28 cellular contexts compared by ENCODE assay signal in genomic region chr22:49418341-49418894, GRCh38.
"Had no signal": no experiment of that assay in that cellular context is flagged by ENCODE, and none has a peak within 500 bp of the region (broad histone marks: within the 10 kb centered on the region; RNA-seq: fewer than 3 reads in every experiment).

No MANE protein-coding gene starts in this region.

- H3K4me3 Mint-ChIP-seq: activated naive CD4-positive, alpha-beta T cell treated with anti-CD3 and anti-CD28 coated beads, Interleukin-2, amount 50 U/mL, for 24 hours; activated T-helper 1 cell treated with anti-CD3 and anti-CD28 coated beads, Interleukin-12 subunit alpha, Interleukin-12 subunit beta, Interleukin-2, Interleukin-4 antibody, amounts not matched to agents 30 ng/mL and 10 ng/mL and 1 ng/mL, durations not matched to agents 14 hours and 24 hours and 36 hours; immature natural killer cell; nephron progenitor cell had no signal

- H3K36me3 Mint-ChIP-seq: activated naive CD4-positive, alpha-beta T cell treated with anti-CD3 and anti-CD28 coated beads, Interleukin-2, amount 50 U/mL, for 24 hours had no signal

- FAIRE-seq: bronchial epithelial cell, TTC549 had no signal

- H3K4me1 Mint-ChIP-seq: activated naive CD4-positive, alpha-beta T cell treated with anti-CD3 and anti-CD28 coated beads, Interleukin-2, amount 50 U/mL, for 24 hours; immature natural killer cell had no signal

- H3K27me3 ChIP-seq: colonic mucosa, hepatocyte, right atrium auricular region, tibial artery had no signal

- H3K4me1 ChIP-seq: colonic mucosa, gastroesophageal sphincter, left lung, right atrium auricular region, suprapubic skin, tibial artery had no signal

- H3K9me3 Mint-ChIP-seq: activated T-helper 1 cell treated with anti-CD3 and anti-CD28 coated beads, Interleukin-12 subunit alpha, Interleukin-12 subunit beta, Interleukin-2, Interleukin-4 antibody, amounts not matched to agents 30 ng/mL and 10 ng/mL and 1 ng/mL, durations not matched to agents 14 hours and 24 hours and 36 hours; nephron progenitor cell had no signal

- DNase-seq: activated CD4-positive, alpha-beta T cell treated with anti-CD3 and anti-CD28 coated beads for 48 hours; activated CD4-positive, alpha-beta T cell treated with anti-CD3 and anti-CD28 coated beads, Interleukin-2, amount 50 U/mL, for 48 hours; activated CD8-positive, alpha-beta memory T cell treated with anti-CD3 and anti-CD28 coated beads for 24 hours; colonic mucosa; effector memory CD4-positive, alpha-beta T cell; erythroblast; immature natural killer cell; kidney glomerular epithelial cell; left lung; mesendoderm; mucosa of descending colon; nephron progenitor cell; nucleus accumbens; stimulated activated naive CD4-positive, alpha-beta T cell; T-helper 9 cell had no signal

- H3K4me3 ChIP-seq: colonic mucosa, dorsolateral prefrontal cortex, gastroesophageal sphincter, hepatocyte, left lung, lung, mucosa of descending colon, right atrium auricular region, suprapubic skin, tibial artery had no signal

- H3K4me2 ChIP-seq: hepatocyte had no signal

- ATAC-seq: activated CD4-positive, CD25-positive, alpha-beta regulatory T cell treated with anti-CD3 and anti-CD28 coated beads, Interleukin-2, amount 50 U/mL, for 24 hours; gastroesophageal sphincter; left lung; mucosa of descending colon had no signal

- H3K27ac ChIP-seq: colonic mucosa, dorsolateral prefrontal cortex, gastroesophageal sphincter, hepatocyte, left lung, right atrium auricular region, suprapubic skin, tibial artery, VCaP had no signal

- H3K9me3 ChIP-seq: colonic mucosa, mucosa of descending colon, suprapubic skin had no signal

- H3K79me2 ChIP-seq: hepatocyte had no signal

- H3K27ac Mint-ChIP-seq: activated naive CD4-positive, alpha-beta T cell treated with anti-CD3 and anti-CD28 coated beads, Interleukin-2, amount 50 U/mL, for 24 hours; activated T-helper 1 cell treated with anti-CD3 and anti-CD28 coated beads, Interleukin-12 subunit alpha, Interleukin-12 subunit beta, Interleukin-2, Interleukin-4 antibody, amounts not matched to agents 30 ng/mL and 10 ng/mL and 1 ng/mL, durations not matched to agents 14 hours and 24 hours and 36 hours; immature natural killer cell; nephron progenitor cell had no signal

- H3K36me3 ChIP-seq: colonic mucosa, gastroesophageal sphincter, left lung, right atrium auricular region, suprapubic skin, tibial artery had no signal

- H2AFZ ChIP-seq: hepatocyte had no signal
